In genomic region chr15:70324001-70324974, GRCh38 we compare ENCODE assay signal across 10 cellular contexts.
DNase-seq lines count a peak whose midpoint lies in the region; ATAC-seq and FAIRE-seq lines count a peak whose summit lies in the region.
"Had no signal": no experiment of that assay in that cellular context is flagged by ENCODE, and none has a peak within 500 bp of the region (broad histone marks: within the 10 kb centered on the region; RNA-seq: fewer than 3 reads in every experiment).

No MANE protein-coding gene starts in this region.

- no peak overlapping the region for H3K4me3 ChIP-seq in skeletal muscle tissue (ENCODE audit: low read length in 3 of 3)
- H3K4me3 ChIP-seq: HAP-1 had no signal

- H3K27ac ChIP-seq in skeletal muscle tissue (ENCODE audit: low read depth, low read length), result peak overlapping the region; percentile 32

- H3K4me1 ChIP-seq in skeletal muscle tissue (ENCODE audit: control insufficient read depth in 3 of 3, insufficient read depth in 3 of 3, low read length in 3 of 3), result peaks cover 23 to 47% (median 40%) of the 10 kb centered on the region in 3 donors
- H3K4me1 ChIP-seq: HAP-1 had no signal

- no peaks in the 10 kb centered on the region for H3K36me3 ChIP-seq in skeletal muscle tissue (ENCODE audit: control insufficient read depth in 3 of 3, insufficient read depth in 3 of 3, low read length in 3 of 3)
- H3K36me3 ChIP-seq: HAP-1 had no signal

- H3K9ac ChIP-seq in skeletal muscle tissue (ENCODE audit: low read depth in 1 of 3, low read length in 3 of 3), result no peak overlapping the region

- no peak for ATAC-seq in GM19395 (IDR thresholded peaks at IDR 0.05; ENCODE audit: unreplicated experiment)

- H3K9me3 ChIP-seq in skeletal muscle tissue (ENCODE audit: control insufficient read depth in 3 of 3, low read length in 3 of 3), result no peaks in the 10 kb centered on the region
- H3K9me3 ChIP-seq: HAP-1 had no signal

- DNase-seq in EL (peak; percentile 85), NCI-H2196 treated with DMSO at 0.1 percent for 48 hours (lab: John Stamatoyannopoulos, UW; ENCODE audit: unreplicated experiment) (peak; percentile 56), ecto neural progenitor cell (ENCODE audit: low spot score) (no peak), hippocampal formation (lab: John Stamatoyannopoulos, UW) (no peak)
- DNase-seq: activated naive CD8-positive, alpha-beta T cell treated with anti-CD3 and anti-CD28 coated beads for 36 hours had no signal

- peak; percentile 95 for FAIRE-seq in endometrium (lab: Jason Lieb, UNC)
- FAIRE-seq: TTC549 had no signal

- no peaks in the 10 kb centered on the region for H3K27me3 ChIP-seq in skeletal muscle tissue (ENCODE audit: control insufficient read depth in 3 of 3, insufficient read depth in 3 of 3, low read length in 3 of 3)

Comparison
In these comparisons a context has a peak if more than half of its experiments do, and no peak if none do; other contexts are left out.
1. DNase-seq: peak in EL (single experiment) and NCI-H2196 treated with DMSO at 0.1 percent for 48 hours (single experiment); none in ecto neural progenitor cell (single experiment) and hippocampal formation (0 of 2).